ENCODE assay signal across 16 cellular contexts in genomic region chr12:22657538-22657937, GRCh38. TPM values are rescaled to one million over a fixed set of nuclear protein-coding genes. Genes with fewer than 3 reads are reported as not detected.
A peak's percentile ranks its signal among the peaks of the same experiment; 100 is the strongest.
DNase-seq lines count a peak whose midpoint lies in the region; ATAC-seq and TF ChIP-seq lines count a peak whose summit lies in the region.
"Had no signal": no experiment of that assay in that cellular context is flagged by ENCODE, and none has a peak within 500 bp of the region (broad histone marks: within the 10 kb centered on the region; RNA-seq: fewer than 3 reads in every experiment).

No MANE protein-coding gene starts in this region.

- no CpG with 5 or more reads among the region's 1 CpG for WGBS in IMR-90 (ENCODE audit: extremely low coverage in 2 of 2, insufficient read length in 1 of 2), 2 experiments

- no peak overlapping the region for H3K27ac ChIP-seq in IMR-90 (ENCODE audit: insufficient read depth, low read length)
- no peak overlapping the region for H3K27ac ChIP-seq in uterus
- H3K27ac ChIP-seq: 22Rv1, spleen had no signal

- in situ Hi-C loops in IMR-90 (cut with MboI; ENCODE audit: low sequenced_read_pairs) = no loop called here

- H2AFZ ChIP-seq in IMR-90 (replicated peaks; ENCODE audit: low read length, poor library complexity) = no peak overlapping the region

- no peak overlapping the region for H3K14ac ChIP-seq in IMR-90 (replicated peaks; ENCODE audit: low read depth, low read length)

- H3K9me1 ChIP-seq in IMR-90 (ENCODE audit: insufficient read depth, low read length) = no peaks in the 10 kb centered on the region; the same call in 1 of the 2 replicates

- TF ChIP-seq POLR2A in IMR-90 (IDR thresholded peaks at IDR 0.05; ENCODE audit: low read depth, low read length) (no peak), uterus (IDR thresholded peaks at IDR 0.05) (no peak)

- CTCF ChIA-PET in IMR-90 (lab: Yijun Ruan, JAX) = interaction anchor here (0.7 to 1.6 kb wide), 3 partner anchors 13 to 394 kb away, joined by 3 to 5 read pairs (median 4); no protein-coding TSS in a partner anchor

- no peak overlapping the region for H2BK15ac ChIP-seq in IMR-90 (ENCODE audit: low read depth, low read length)

- H4K20me1 ChIP-seq in IMR-90 (ENCODE audit: insufficient read depth, low read length) = 0 out of 2 replicates have a peak, but pooled peaks cover 8% of the 10 kb centered on the region

- H4K5ac ChIP-seq in IMR-90 (ENCODE audit: low read depth, low read length) = no peak overlapping the region

- H4K91ac ChIP-seq in IMR-90 (ENCODE audit: insufficient read depth, low read depth, low read length) = no peak overlapping the region

- H4K8ac ChIP-seq in IMR-90 (ENCODE audit: low read depth in 2 of 2, low read length in 2 of 2) = no peak overlapping the region

- TF ChIP-seq CTCF in IMR-90 (conservative IDR thresholded peaks at IDR 0.05; ENCODE audit: low read depth, low read length) (no peak), uterus (IDR thresholded peaks at IDR 0.05) (no peak)

- H3K56ac ChIP-seq in IMR-90 (ENCODE audit: extremely low read depth, insufficient read depth, low read length) = no peak overlapping the region

- H2BK120ac ChIP-seq in IMR-90 (ENCODE audit: low read depth, low read length) = no peak overlapping the region

- H3K9me3 ChIP-seq in IMR-90 (ENCODE audit: control insufficient read depth, insufficient read depth, low read length) (no peaks in the 10 kb centered on the region), uterus (no peaks in the 10 kb centered on the region)
- H3K9me3 ChIP-seq: spleen had no signal

- no peak overlapping the region for H3K23ac ChIP-seq in IMR-90 (ENCODE audit: low read depth, low read length)

- no peak overlapping the region for H3K4ac ChIP-seq in IMR-90 (ENCODE audit: low read depth, low read length)

- intact Hi-C loops in IMR-90 (cut with micrococcal nuclease) = no loop called here
- intact Hi-C loops in uterus (cut with DNase I; ENCODE audit: low total_unique reads) = no loop called here

- peaks cover 12 to 32% of the 10 kb centered on the region in 2 experiments; a peak in 3 of 4 replicates for H3K79me1 ChIP-seq in IMR-90 (ENCODE audit: low read depth in 1 of 2, low read length in 2 of 2)

- DNase-seq in NCI-H82 (lab: John Stamatoyannopoulos, UW) (peak; percentile 23), NCI-H82 treated with DMSO at 0.1 percent for 48 hours (lab: John Stamatoyannopoulos, UW; ENCODE audit: unreplicated experiment) (no peak), IMR-90 (peak; percentile 42), dermis blood vessel endothelial cell (peak; percentile 6), renal cortical epithelial cell (ENCODE audit: low read depth) (peak; percentile 59), dedifferentiated amniotic fluid mesenchymal stem cell (ENCODE audit: extremely low spot score) (no peak), uterus (no peak), HT-29 (ENCODE audit: low spot score) (no peak)
- DNase-seq: activated naive CD4-positive, alpha-beta T cell treated with anti-CD3 and anti-CD28 coated beads, Interleukin-2, amount 10 ng/mL, durations not matched to agents 7 days and 5 days; DND-41; head of caudate nucleus; Kasumi-1; kidney; NCI-H1694; spleen had no signal

- no peak overlapping the region for H2BK20ac ChIP-seq in IMR-90 (ENCODE audit: low read depth, low read length)

- no peak overlapping the region for H2AK5ac ChIP-seq in IMR-90 (ENCODE audit: low read depth, low read length)

- no peak overlapping the region for H3K18ac ChIP-seq in IMR-90 (ENCODE audit: low read depth, low read length)

- no peak overlapping the region for H3K9ac ChIP-seq in IMR-90 (ENCODE audit: low read depth, low read length)

- no peaks in the 10 kb centered on the region for H3K27me3 ChIP-seq in IMR-90 (ENCODE audit: control insufficient read depth, insufficient read depth, low read length)
- H3K27me3 ChIP-seq in uterus = no peaks in the 10 kb centered on the region
- H3K27me3 ChIP-seq: spleen had no signal

- dilution Hi-C loops in IMR-90 (cut with HindIII; ENCODE audit: low sequenced_read_pairs, unreplicated experiment) = no loop called here

- H3K36me3 ChIP-seq in IMR-90 (ENCODE audit: control insufficient read depth, insufficient read depth, low read length) = peaks cover 5% of the 10 kb centered on the region; the same call in 1 of the 2 replicates
- no peaks in the 10 kb centered on the region for H3K36me3 ChIP-seq in uterus

- no peak for ATAC-seq in IMR-90 (ENCODE audit: low read depth)

- no peak overlapping the region for H3K4me2 ChIP-seq in IMR-90 (ENCODE audit: low read depth, low read length)

- no peak overlapping the region for H2AK9ac ChIP-seq in IMR-90 (replicated peaks; ENCODE audit: low read depth, low read length, poor library complexity)

- H3K4me3 ChIP-seq in IMR-90 (ENCODE audit: insufficient read depth, low read depth, low read length) = no peak overlapping the region
- no peak overlapping the region for H3K4me3 ChIP-seq in uterus
- H3K4me3 ChIP-seq: spleen had no signal

- no peak for TF ChIP-seq RAD21 in IMR-90 (IDR thresholded peaks at IDR 0.05; ENCODE audit: low read length)

- no TSS peak for BruUV-seq in IMR-90 (replicated peaks; lab: Mats Ljungman, UMichigan)

- POLR2A ChIA-PET in IMR-90 (lab: Charles Lee; ENCODE audit: unreplicated experiment) = no interaction called here

- H3K4me1 ChIP-seq in IMR-90 (ENCODE audit: control insufficient read depth, insufficient read depth, low read length) (peaks cover 6% of the 10 kb centered on the region), uterus (no peaks in the 10 kb centered on the region)

- no peak overlapping the region for H2BK5ac ChIP-seq in IMR-90 (ENCODE audit: low read depth, low read length, poor library complexity, severe bottlenecking)

TF ChIP-seq in IMR-90, 13 proteins besides CTCF, POLR2A, EP300 and RAD21:
- TF ChIP-seq NFE2L2 (IDR thresholded peaks at IDR 0.05; ENCODE audit: low read depth, low read length) = no peak
- no peak for TF ChIP-seq MAZ (IDR thresholded peaks at IDR 0.05; ENCODE audit: borderline replicate concordance, low read depth, low read length)
- no peak for TF ChIP-seq CHD1 (IDR thresholded peaks at IDR 0.05; ENCODE audit: low read depth, low read length)
- no peak for TF ChIP-seq ELK1 (IDR thresholded peaks at IDR 0.05; ENCODE audit: borderline replicate concordance, low read depth, low read length)

RNA-seq across cellular contexts. Expression of gene ETNK1, which starts 32.6 kb away (rescaled TPM):
- 33.3 and 35.3 TPM in 2 replicates for total RNA-seq in IMR-90 (2012; rRNA removed)
- polyA plus RNA-seq in IMR-90 (2012; rRNA removed) = 8.2 and 12.8 TPM in 2 replicates
- polyA plus RNA-seq in IMR-90 (2012; cell fraction: cytosol; rRNA removed) = 2.4 and 13.7 TPM in 2 replicates
- polyA plus RNA-seq in IMR-90 (2012; cell fraction: nucleus; rRNA removed; ENCODE audit: low replicate concordance) = 21.7 and 25.1 TPM in 2 replicates
- total RNA-seq in dermis blood vessel endothelial cell = 37.1 and 41.8 TPM in 2 replicates
- 24.0 and 53.9 TPM in 2 replicates for total RNA-seq in renal cortical epithelial cell
- 100 to 1,000 TPM in 1 of 4 donors, 10 to 100 TPM in 3; 16.7 to 145 (median 71.7) TPM for total RNA-seq in uterus
- 47.1 and 52.3 TPM in 2 replicates for total RNA-seq in HT-29 (2014; rRNA removed; shearing (Covaris generic))

Comparison
In these comparisons a context has a peak if more than half of its experiments do, and no peak if none do; other contexts are left out.
1. DNase-seq: peak in NCI-H82 (single experiment), IMR-90 (single experiment), dermis blood vessel endothelial cell (single experiment) and renal cortical epithelial cell (single experiment); none in NCI-H82 treated with DMSO at 0.1 percent for 48 hours (single experiment), dedifferentiated amniotic fluid mesenchymal stem cell (single experiment), uterus (0 of 2) and HT-29 (single experiment).